14 cellular contexts compared by ENCODE assay signal in the genomic region with DNA sequence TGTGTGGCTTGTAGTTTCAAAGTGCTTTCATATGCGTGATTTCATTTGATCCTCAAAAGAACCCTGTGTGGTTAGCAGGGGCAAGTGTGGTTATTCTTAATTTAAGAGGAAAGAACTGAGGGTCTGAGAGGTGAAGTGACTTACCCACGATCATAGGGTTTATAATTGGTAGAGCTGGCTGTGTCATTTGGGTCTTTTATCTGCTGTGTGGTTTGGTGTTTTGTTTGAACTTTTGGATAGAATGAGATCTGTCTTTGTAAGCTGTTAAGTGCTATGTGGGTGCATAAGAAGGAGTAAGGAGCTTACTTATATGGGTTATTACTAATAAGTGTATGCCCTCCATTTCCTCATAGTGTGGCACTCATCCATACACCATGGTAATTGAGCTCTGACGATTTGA.
"Had no signal": no experiment of that assay in that cellular context is flagged by ENCODE, and none has a peak within 500 bp of the region (broad histone marks: within the 10 kb centered on the region; RNA-seq: fewer than 3 reads in every experiment).

No MANE protein-coding gene starts in this region.

- H3K9me3 ChIP-seq: esophagus squamous epithelium, ovary, SJCRH30, suprapubic skin had no signal

- H3K27ac ChIP-seq: ovary, SJCRH30, suprapubic skin had no signal

- H3K4me1 ChIP-seq: SJCRH30, suprapubic skin had no signal

- H3K27me3 ChIP-seq: brain microvascular endothelial cell, esophagus squamous epithelium, ovary, suprapubic skin had no signal

- H3K36me3 ChIP-seq: brain microvascular endothelial cell, esophagus squamous epithelium, ovary, SJCRH30, suprapubic skin had no signal

- DNase-seq: activated B cell treated with CpG ODN at 0.5 μM for 24 hours; activated CD4-positive, alpha-beta T cell treated with anti-CD3 and anti-CD28 coated beads, Interleukin-2, amount 10 ng/mL, durations not matched to agents 24 days and 14 days; activated CD8-positive, alpha-beta memory T cell treated with anti-CD3 and anti-CD28 coated beads for 24 hours; activated effector memory CD4-positive, alpha-beta T cell treated with Interleukin-2 at 50 U/mL for 16 hours; amygdala; brain microvascular endothelial cell; cortex of kidney; effector CD4-positive, alpha-beta T cell; esophagus squamous epithelium; immature natural killer cell; ovary; SJCRH30; stimulated activated naive B cell treated with anti-CD40 and anti-IgM and Interleukin-4, amounts not matched to agents 10 μg/mL and 1 μg/mL and 100 μg/mL, for 72 hours had no signal

- H3K4me3 ChIP-seq: esophagus squamous epithelium, ovary, SJCRH30, suprapubic skin had no signal
